8 cellular contexts compared by ENCODE assay signal in genomic region chr16:82229800-82230619, GRCh38. TPM values are rescaled to one million over a fixed set of nuclear protein-coding genes. Genes with fewer than 3 reads are reported as not detected.
DNase-seq lines count a peak whose midpoint lies in the region; ATAC-seq and TF ChIP-seq lines count a peak whose summit lies in the region.

No MANE protein-coding gene starts in this region.

- no peaks in the 10 kb centered on the region for H3K9me3 Mint-ChIP-seq in CD4-positive, CD25-positive, alpha-beta regulatory T cell
- no peaks in the 10 kb centered on the region for H3K9me3 Mint-ChIP-seq in naive thymus-derived CD8-positive, alpha-beta T cell
- H3K9me3 Mint-ChIP-seq in stimulated activated naive B cell treated with anti-CD40 and anti-IgM and Interleukin-4, amounts not matched to agents 10 μg/mL and 1 μg/mL and 100 μg/mL, for 72 hours = no peaks in the 10 kb centered on the region

- intact Hi-C loops in esophagus muscularis mucosa (cut with DNase I) = loop anchor here (1.0 to 10.0 kb wide), 3 partner anchors 195 to 340 kb away; partner anchors contain the start of gene HSD17B2

- no peak for TF ChIP-seq EP300 in esophagus muscularis mucosa (IDR thresholded peaks at IDR 0.05)

- POLR2A ChIA-PET in naive thymus-derived CD8-positive, alpha-beta T cell (lab: Charles Lee) = no interaction called here

- DNase-seq in CD4-positive, CD25-positive, alpha-beta regulatory T cell = peak; percentile 33 to 54 (median 37)
- DNase-seq in HL-60 (ENCODE audit: low read depth in 1 of 2, low spot score in 1 of 2) (peak; percentile 20 to 54), NOMO-1 treated with dmso at 0.1 percent for 144 hours (lab: John Stamatoyannopoulos, UW; ENCODE audit: unreplicated experiment) (peak; percentile 14), activated T-cell treated with anti-CD3 and anti-CD28 coated beads for 24 hours (ENCODE audit: low read depth) (peak; percentile 45), esophagus muscularis mucosa (ENCODE audit: extremely low spot score) (no peak)
- peak; percentile 17 to 76 (median 46) for DNase-seq in naive thymus-derived CD8-positive, alpha-beta T cell
- DNase-seq in stimulated activated naive B cell treated with anti-CD40 and anti-IgM and Interleukin-4, amounts not matched to agents 10 μg/mL and 1 μg/mL and 100 μg/mL, for 72 hours = peak; percentile 13

- no peaks in the 10 kb centered on the region for H3K27me3 ChIP-seq in CD4-positive, CD25-positive, alpha-beta regulatory T cell (ENCODE audit: control insufficient read depth, insufficient read depth, low read length)
- H3K27me3 ChIP-seq in HL-60 (ENCODE audit: insufficient read depth, poor library complexity, severe bottlenecking) = peaks cover 7% of the 10 kb centered on the region
- H3K27me3 ChIP-seq in esophagus muscularis mucosa = peaks cover 0 to 12% (median 0%) of the 10 kb centered on the region in 4 donors

- TF ChIP-seq CTCF in HL-60 (IDR thresholded peaks at IDR 0.05; ENCODE audit: insufficient read depth, low read length) (peak; percentile 85), esophagus muscularis mucosa (IDR thresholded peaks at IDR 0.05) (peak; percentile 71 to 87 (median 87))

- H3K4me1 ChIP-seq in CD4-positive, CD25-positive, alpha-beta regulatory T cell (ENCODE audit: control insufficient read depth, insufficient read depth, low read length, poor library complexity, severe bottlenecking) = no peaks in the 10 kb centered on the region
- H3K4me1 ChIP-seq in esophagus muscularis mucosa = no peaks in the 10 kb centered on the region

- WGBS in esophagus muscularis mucosa = 47% methylated on average over 6 of the region's 6 CpGs

- H3K4me3 ChIP-seq in CD4-positive, CD25-positive, alpha-beta regulatory T cell (ENCODE audit: low read depth, low read length) = no peak overlapping the region
- H3K4me3 ChIP-seq in HL-60 (replicated peaks; ENCODE audit: insufficient read depth, low read length) = no peak overlapping the region
- H3K4me3 ChIP-seq in esophagus muscularis mucosa = no peak overlapping the region

- no peaks in the 10 kb centered on the region for H3K4me1 Mint-ChIP-seq in CD4-positive, CD25-positive, alpha-beta regulatory T cell
- no peaks in the 10 kb centered on the region for H3K4me1 Mint-ChIP-seq in naive thymus-derived CD8-positive, alpha-beta T cell
- peaks cover 0 to 2% of the 10 kb centered on the region in 2 donors for H3K4me1 Mint-ChIP-seq in stimulated activated naive B cell treated with anti-CD40 and anti-IgM and Interleukin-4, amounts not matched to agents 10 μg/mL and 1 μg/mL and 100 μg/mL, for 72 hours

- H3K36me3 Mint-ChIP-seq in CD4-positive, CD25-positive, alpha-beta regulatory T cell = no peaks in the 10 kb centered on the region
- H3K36me3 Mint-ChIP-seq in naive thymus-derived CD8-positive, alpha-beta T cell = no peaks in the 10 kb centered on the region
- no peaks in the 10 kb centered on the region for H3K36me3 Mint-ChIP-seq in stimulated activated naive B cell treated with anti-CD40 and anti-IgM and Interleukin-4, amounts not matched to agents 10 μg/mL and 1 μg/mL and 100 μg/mL, for 72 hours

- no peak overlapping the region for H3K27ac ChIP-seq in CD4-positive, CD25-positive, alpha-beta regulatory T cell (ENCODE audit: insufficient read depth, low read length, poor library complexity, severe bottlenecking)
- no peak overlapping the region for H3K27ac ChIP-seq in HL-60 (replicated peaks)
- H3K27ac ChIP-seq in esophagus muscularis mucosa (replicated peaks in 1 of 4) = no peak overlapping the region

- H3K27ac Mint-ChIP-seq in CD4-positive, CD25-positive, alpha-beta regulatory T cell = no peak overlapping the region
- H3K27ac Mint-ChIP-seq in naive thymus-derived CD8-positive, alpha-beta T cell = no peak overlapping the region
- H3K27ac Mint-ChIP-seq in stimulated activated naive B cell treated with anti-CD40 and anti-IgM and Interleukin-4, amounts not matched to agents 10 μg/mL and 1 μg/mL and 100 μg/mL, for 72 hours = no peak overlapping the region

- no peaks in the 10 kb centered on the region for H3K36me3 ChIP-seq in CD4-positive, CD25-positive, alpha-beta regulatory T cell (ENCODE audit: control insufficient read depth, insufficient read depth, low read length)
- H3K36me3 ChIP-seq in esophagus muscularis mucosa = no peaks in the 10 kb centered on the region

- no peak overlapping the region for H3K4me3 Mint-ChIP-seq in CD4-positive, CD25-positive, alpha-beta regulatory T cell
- no peak overlapping the region for H3K4me3 Mint-ChIP-seq in naive thymus-derived CD8-positive, alpha-beta T cell
- H3K4me3 Mint-ChIP-seq in stimulated activated naive B cell treated with anti-CD40 and anti-IgM and Interleukin-4, amounts not matched to agents 10 μg/mL and 1 μg/mL and 100 μg/mL, for 72 hours = no peak overlapping the region

- H3K27me3 Mint-ChIP-seq in CD4-positive, CD25-positive, alpha-beta regulatory T cell = no peaks in the 10 kb centered on the region
- H3K27me3 Mint-ChIP-seq in naive thymus-derived CD8-positive, alpha-beta T cell = peaks cover 13 to 50% (median 17%) of the 10 kb centered on the region in 5 donors
- H3K27me3 Mint-ChIP-seq in stimulated activated naive B cell treated with anti-CD40 and anti-IgM and Interleukin-4, amounts not matched to agents 10 μg/mL and 1 μg/mL and 100 μg/mL, for 72 hours = peaks cover 37 to 40% of the 10 kb centered on the region in 2 donors

- TF ChIP-seq POLR2A in esophagus muscularis mucosa (IDR thresholded peaks at IDR 0.05; ENCODE audit: low read depth) = no peak

- H3K9me3 ChIP-seq in CD4-positive, CD25-positive, alpha-beta regulatory T cell (ENCODE audit: control insufficient read depth in 2 of 2, low read length in 2 of 2) = no peaks in the 10 kb centered on the region
- H3K9me3 ChIP-seq in esophagus muscularis mucosa = no peaks in the 10 kb centered on the region

- ATAC-seq in CD4-positive, CD25-positive, alpha-beta regulatory T cell (ENCODE audit: low read depth in 2 of 2) = no peak
- ATAC-seq in naive thymus-derived CD8-positive, alpha-beta T cell = no peak
- peak; percentile 42 to 52 for ATAC-seq in stimulated activated naive B cell treated with anti-CD40 and anti-IgM and Interleukin-4, amounts not matched to agents 10 μg/mL and 1 μg/mL and 100 μg/mL, for 72 hours (replicated peaks)
- no peak for ATAC-seq in HG02970 (IDR thresholded peaks at IDR 0.05; ENCODE audit: low FRiP score, unreplicated experiment)

RNA-seq across cellular contexts. Expression of gene MPHOSPH6, which starts 60.0 kb away (rescaled TPM):
- 18.3 TPM for total RNA-seq in CD4-positive, CD25-positive, alpha-beta regulatory T cell
- polyA plus RNA-seq in CD4-positive, CD25-positive, alpha-beta regulatory T cell = 10 to 100 TPM; 17.3 to 38.7 (median 17.7) TPM
- total RNA-seq in esophagus muscularis mucosa = 10 to 100 TPM in 3 of 4 donors, 1 to 10 TPM in 1; 7.2 to 26.2 (median 12.6) TPM
- total RNA-seq in naive thymus-derived CD8-positive, alpha-beta T cell = 10 to 100 TPM; 19.3 to 21.3 TPM
- polyA plus RNA-seq in naive thymus-derived CD8-positive, alpha-beta T cell = 10 to 100 TPM; 21.3 to 33.6 (median 23.7) TPM

Comparison
In these comparisons a context has a peak if more than half of its experiments do, and no peak if none do; other contexts are left out.
1. ATAC-seq: peak in stimulated activated naive B cell treated with anti-CD40 and anti-IgM and Interleukin-4, amounts not matched to agents 10 μg/mL and 1 μg/mL and 100 μg/mL, for 72 hours (2 of 2); none in CD4-positive, CD25-positive, alpha-beta regulatory T cell (0 of 2), naive thymus-derived CD8-positive, alpha-beta T cell (0 of 2) and HG02970 (single experiment).